Comparison of ENCODE assay signal across 14 cellular contexts in the genomic region with DNA sequence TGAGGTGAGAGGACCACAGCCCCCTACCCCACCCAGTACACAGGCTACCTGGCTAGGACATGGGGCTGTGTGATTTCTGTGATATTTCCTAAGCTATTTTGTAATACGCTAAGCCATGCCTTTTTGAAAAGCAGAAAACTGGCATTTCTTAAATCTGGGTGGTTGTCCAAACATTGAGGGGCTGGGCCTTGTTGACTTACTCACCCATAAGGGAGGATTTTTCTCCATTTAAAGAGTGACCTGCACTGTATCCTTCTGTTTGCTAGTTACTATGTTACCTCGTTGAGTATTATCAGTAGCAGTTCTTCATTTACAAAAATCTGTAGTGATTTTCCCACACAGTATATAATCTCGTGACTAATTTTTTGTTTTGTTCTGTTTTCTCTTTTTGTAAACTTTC.
A peak's percentile ranks its signal among the peaks of the same experiment; 100 is the strongest.
DNase-seq lines count a peak whose midpoint lies in the region; ATAC-seq and TF ChIP-seq lines count a peak whose summit lies in the region.
"Had no signal": no experiment of that assay in that cellular context is flagged by ENCODE, and none has a peak within 500 bp of the region (broad histone marks: within the 10 kb centered on the region; RNA-seq: fewer than 3 reads in every experiment).

No MANE protein-coding gene starts in this region.

- no peaks in the 10 kb centered on the region for H3K9me3 Mint-ChIP-seq in HFFc6
- H3K9me3 Mint-ChIP-seq in progenitor cell of endocrine pancreas (ENCODE audit: low read depth): no peaks in the 10 kb centered on the region
- H3K9me3 Mint-ChIP-seq: natural killer cell treated with Interleukin-12 subunit alpha and Interleukin-12 subunit beta and Interleukin-15 and Interleukin-18, amount 100 ng/mL, for 72 hours had no signal

- DNase-seq in HFFc6 (no peak), PC-9 (no peak), fibroblast of lung (ENCODE audit: low read depth in 2 of 2) (no peak), progenitor cell of endocrine pancreas (ENCODE audit: low spot score, unreplicated experiment) (no peak), NCI-H2081 treated with DMSO at 0.1 percent for 48 hours (lab: John Stamatoyannopoulos, UW) (no peak)
- DNase-seq: activated CD8-positive, alpha-beta memory T cell treated with anti-CD3 and anti-CD28 coated beads, Interleukin-2, amount 50 U/mL, for 4 hours; activated naive CD4-positive, alpha-beta T cell treated with anti-CD3 and anti-CD28 coated beads, Interleukin-2, amount 50 U/mL, for 16 hours; stimulated activated CD4-positive, alpha-beta T cell treated with anti-CD3 and anti-CD28 coated beads, Interleukin-4, amount 100 ng/mL, for 4 hours had no signal

- H3K4me2 ChIP-seq in PC-9 (no peak overlapping the region), fibroblast of lung (ENCODE audit: extremely low read depth, insufficient read depth, low read length) (no peak overlapping the region)

- H3K36me3 Mint-ChIP-seq in HFFc6 (ENCODE audit: low read depth) (peaks cover 69% of the 10 kb centered on the region), progenitor cell of endocrine pancreas (ENCODE audit: insufficient read depth) (peaks cover 26% of the 10 kb centered on the region)

- no peaks in the 10 kb centered on the region for H3K9me2 ChIP-seq in PC-9 (ENCODE audit: insufficient read depth)

- ATAC-seq in GM18873 (IDR thresholded peaks at IDR 0.05; ENCODE audit: low FRiP score, unreplicated experiment) (no peak), HG02588 (IDR thresholded peaks at IDR 0.05; ENCODE audit: unreplicated experiment) (no peak)
- ATAC-seq: activated CD4-positive, CD25-positive, alpha-beta regulatory T cell treated with anti-CD3 and anti-CD28 coated beads, Interleukin-2, amount 50 U/mL, for 24 hours; natural killer cell treated with Interleukin-12 subunit alpha and Interleukin-12 subunit beta and Interleukin-15 and Interleukin-18, amount 100 ng/mL, for 72 hours had no signal

- BruUV-seq in PC-9 (replicated peaks; lab: Mats Ljungman, UMichigan): no TSS peak

- H3K4me3 Mint-ChIP-seq in HFFc6 (peak overlapping the region; percentile 31; the same call in 1 of the 2 replicates), progenitor cell of endocrine pancreas (ENCODE audit: low read depth) (no peak overlapping the region)
- H3K4me3 Mint-ChIP-seq: natural killer cell treated with Interleukin-12 subunit alpha and Interleukin-12 subunit beta and Interleukin-15 and Interleukin-18, amount 100 ng/mL, for 72 hours had no signal

- H3K27me3 Mint-ChIP-seq in HFFc6 (ENCODE audit: insufficient read depth) (peaks cover 21% of the 10 kb centered on the region), progenitor cell of endocrine pancreas (no peaks in the 10 kb centered on the region)
- H3K27me3 Mint-ChIP-seq: natural killer cell treated with Interleukin-12 subunit alpha and Interleukin-12 subunit beta and Interleukin-15 and Interleukin-18, amount 100 ng/mL, for 72 hours had no signal

- H3K36me3 ChIP-seq in PC-9 (ENCODE audit: low read depth) (peaks cover 13% of the 10 kb centered on the region; the same call in 1 of the 2 replicates), fibroblast of lung (ENCODE audit: control insufficient read depth, insufficient read depth, low read length) (peaks cover 30% of the 10 kb centered on the region)
- H3K36me3 ChIP-seq: breast epithelium had no signal

- H4K20me1 ChIP-seq in PC-9 (ENCODE audit: insufficient read depth) (peaks cover 4% of the 10 kb centered on the region; the same call in 1 of the 2 replicates), fibroblast of lung (ENCODE audit: control insufficient read depth, extremely low read depth, insufficient read depth, low read length) (no peaks in the 10 kb centered on the region)

- intact Hi-C loops in PC-9 (cut with micrococcal nuclease; ENCODE audit: unreplicated experiment): no loop called here

- H3K27ac ChIP-seq in PC-9 (peak overlapping the region; percentile 28; the same call in 1 of the 2 replicates), fibroblast of lung (ENCODE audit: insufficient read depth, low read length) (peak overlapping the region; percentile 32)
- H3K27ac ChIP-seq: upper lobe of left lung had no signal

- TF ChIP-seq CTCF in HFFc6 (IDR thresholded peaks at IDR 0.05): no peak
- no peak for TF ChIP-seq CTCF in PC-9 (conservative IDR thresholded peaks at IDR 0.05)
- TF ChIP-seq CTCF in fibroblast of lung (conservative IDR thresholded peaks at IDR 0.05 in 1 of 2, IDR thresholded peaks at IDR 0.05 in 1 of 2; ENCODE audit: low read depth in 1 of 2, low read length in 2 of 2): no peak
- TF ChIP-seq CTCF in progenitor cell of endocrine pancreas (IDR thresholded peaks at IDR 0.05; ENCODE audit: unreplicated experiment): no peak

- no peaks in the 10 kb centered on the region for H3K9me3 ChIP-seq in PC-9 (ENCODE audit: insufficient read depth, low read depth)
- H3K9me3 ChIP-seq in fibroblast of lung (ENCODE audit: control insufficient read depth, insufficient read depth, low read depth, low read length): no peaks in the 10 kb centered on the region
- H3K9me3 ChIP-seq: breast epithelium, upper lobe of left lung had no signal

- peaks cover 12% of the 10 kb centered on the region; the same call in 1 of the 2 replicates for H3F3A ChIP-seq in PC-9 (ENCODE audit: insufficient read depth, low read depth)

- no peak overlapping the region for H3K9ac ChIP-seq in fibroblast of lung (ENCODE audit: insufficient read depth, low read length)

- H3K4me1 ChIP-seq in PC-9 (replicated peaks; ENCODE audit: insufficient read depth) (no peaks in the 10 kb centered on the region), fibroblast of lung (ENCODE audit: control insufficient read depth, extremely low read depth, insufficient read depth, low read length) (peaks cover 5% of the 10 kb centered on the region)
- H3K4me1 ChIP-seq: breast epithelium, upper lobe of left lung had no signal

- H3K4me1 Mint-ChIP-seq in HFFc6 (ENCODE audit: low read depth): peaks cover 67% of the 10 kb centered on the region
- H3K4me1 Mint-ChIP-seq in progenitor cell of endocrine pancreas (ENCODE audit: low read depth): peaks cover 16% of the 10 kb centered on the region

- H2AFZ ChIP-seq in PC-9: no peak overlapping the region
- H2AFZ ChIP-seq in fibroblast of lung (ENCODE audit: low read length): no peak overlapping the region

- H3K79me2 ChIP-seq in PC-9 (ENCODE audit: low read depth) (no peaks in the 10 kb centered on the region), fibroblast of lung (ENCODE audit: control insufficient read depth, insufficient read depth, low read length) (peaks cover 22% of the 10 kb centered on the region)

- H3K4me3 ChIP-seq in PC-9 (no peak overlapping the region), fibroblast of lung (replicated peaks in 1 of 4; ENCODE audit: control extremely low read depth in 1 of 4, insufficient read depth in 1 of 4, low read depth in 3 of 4, low read length in 4 of 4) (no peak overlapping the region)
- H3K4me3 ChIP-seq: breast epithelium, upper lobe of left lung had no signal

- H3K27ac Mint-ChIP-seq in HFFc6 (peak overlapping the region; percentile 71), progenitor cell of endocrine pancreas (peak overlapping the region; percentile 13)
- H3K27ac Mint-ChIP-seq: natural killer cell treated with Interleukin-12 subunit alpha and Interleukin-12 subunit beta and Interleukin-15 and Interleukin-18, amount 100 ng/mL, for 72 hours had no signal

- CTCF ChIA-PET in PC-9 (lab: Charles Lee): no interaction called here

- H3K27me3 ChIP-seq in PC-9 (ENCODE audit: insufficient read depth, low read depth) (no peaks in the 10 kb centered on the region), fibroblast of lung (ENCODE audit: control insufficient read depth, insufficient read depth, low read length) (no peaks in the 10 kb centered on the region)
- H3K27me3 ChIP-seq: breast epithelium, upper lobe of left lung had no signal

- POLR2A ChIA-PET in PC-9 (lab: Charles Lee; ENCODE audit: unreplicated experiment): interaction anchor here (0.6 kb wide), 1 partner anchor 260 kb away, joined by 4 read pairs; no protein-coding TSS in a partner anchor
